In the genomic region with DNA sequence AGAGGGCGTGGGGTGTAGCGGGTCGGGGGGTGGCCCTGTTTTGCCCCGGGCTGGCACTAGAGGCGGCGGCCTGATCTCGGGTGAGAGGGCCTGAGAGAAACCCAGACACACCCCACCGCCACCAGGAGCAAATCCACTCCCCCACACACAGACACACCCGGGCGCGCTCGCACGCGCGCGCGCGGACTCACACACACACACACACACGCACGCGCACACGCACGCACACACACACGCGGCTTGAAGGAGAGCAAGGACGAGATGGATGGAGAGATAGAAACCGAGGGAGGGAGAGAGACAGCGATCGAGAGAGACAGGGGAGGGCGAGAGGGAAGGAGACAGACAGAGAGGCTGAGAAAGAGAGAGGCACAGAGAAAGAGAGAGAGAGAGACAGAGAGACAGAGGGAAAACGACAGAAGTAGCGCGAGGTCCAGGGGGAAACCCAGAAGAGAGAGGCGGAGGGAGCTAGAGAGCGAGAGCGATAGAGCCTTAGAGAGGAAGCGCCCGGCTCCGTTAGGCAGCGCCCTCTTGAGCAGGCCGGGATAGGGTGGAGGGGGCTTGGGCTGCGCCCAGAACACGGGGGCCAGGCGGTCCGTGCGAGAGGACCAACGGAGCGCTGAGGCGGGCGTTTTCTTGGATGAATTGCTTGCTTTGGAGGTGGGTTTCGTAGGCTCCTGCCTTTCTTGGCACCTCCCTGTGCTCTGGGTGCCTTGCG, we compare ENCODE assay signal across 7 cellular contexts.
DNase-seq lines count a peak whose midpoint lies in the region; ATAC-seq and TF ChIP-seq lines count a peak whose summit lies in the region.
"Not testable (repeated sequence)": the region's sequence is repeated elsewhere in the genome, so short reads cannot be mapped to it uniquely, and the experiment has no call there.

No MANE protein-coding gene starts in this region.

- H3K4me3 Mint-ChIP-seq in CD4-positive, CD25-positive, alpha-beta regulatory T cell: peak overlapping the region in 3 of 4 donors; percentile 44 to 87 (median 79)
- H3K4me3 Mint-ChIP-seq in HFFc6 (peak overlapping the region; percentile 72), T-helper 17 cell (peak overlapping the region; percentile 88), endothelial cell (ENCODE audit: unreplicated experiment) (peak overlapping the region; percentile 85)
- H3K4me3 Mint-ChIP-seq in activated naive CD8-positive, alpha-beta T cell treated with anti-CD3 and anti-CD28 coated beads for 36 hours: peak overlapping the region; percentile 69

- not testable (repeated sequence) for H3K9me3 ChIP-seq in CD4-positive, CD25-positive, alpha-beta regulatory T cell (ENCODE audit: control insufficient read depth in 2 of 2, low read length in 2 of 2); T-helper 17 cell (ENCODE audit: control insufficient read depth, low read length, poor library complexity, severe bottlenecking)

- H3K4me3 ChIP-seq in CD4-positive, CD25-positive, alpha-beta regulatory T cell (ENCODE audit: low read depth, low read length): not testable (repeated sequence)

- not testable (repeated sequence) for H3K4me1 ChIP-seq in CD4-positive, CD25-positive, alpha-beta regulatory T cell (ENCODE audit: control insufficient read depth, insufficient read depth, low read length, poor library complexity, severe bottlenecking)

- DNase-seq in CD4-positive, CD25-positive, alpha-beta regulatory T cell; endothelial cell (ENCODE audit: low spot score): not testable (repeated sequence)
- DNase-seq in HFFc6 (peak; percentile 22), T-helper 17 cell (peak in 1 of 3 donors; percentile 32), left lobe of liver (ENCODE audit: low spot score) (peak; percentile 45), posterior vena cava (ENCODE audit: low spot score) (peak; percentile 75)
- DNase-seq in activated naive CD8-positive, alpha-beta T cell treated with anti-CD3 and anti-CD28 coated beads for 36 hours: peak; percentile 42

- H3K27ac Mint-ChIP-seq in CD4-positive, CD25-positive, alpha-beta regulatory T cell; endothelial cell (ENCODE audit: unreplicated experiment): not testable (repeated sequence)
- H3K27ac Mint-ChIP-seq in HFFc6 (peak overlapping the region; percentile 57), T-helper 17 cell (peak overlapping the region; percentile 83)
- H3K27ac Mint-ChIP-seq in activated naive CD8-positive, alpha-beta T cell treated with anti-CD3 and anti-CD28 coated beads for 36 hours: peak overlapping the region; percentile 44

- not testable (repeated sequence) for H3K36me3 ChIP-seq in CD4-positive, CD25-positive, alpha-beta regulatory T cell (ENCODE audit: control insufficient read depth, insufficient read depth, low read length)

- H3K9me3 Mint-ChIP-seq in CD4-positive, CD25-positive, alpha-beta regulatory T cell; HFFc6; activated naive CD8-positive, alpha-beta T cell treated with anti-CD3 and anti-CD28 coated beads for 36 hours; endothelial cell (ENCODE audit: unreplicated experiment): not testable (repeated sequence)

- not testable (repeated sequence) for TF ChIP-seq CTCF in HFFc6 (IDR thresholded peaks at IDR 0.05); endothelial cell (IDR thresholded peaks at IDR 0.05; ENCODE audit: unreplicated experiment)

- H3K4me1 Mint-ChIP-seq in CD4-positive, CD25-positive, alpha-beta regulatory T cell; HFFc6 (ENCODE audit: low read depth); T-helper 17 cell; activated naive CD8-positive, alpha-beta T cell treated with anti-CD3 and anti-CD28 coated beads for 36 hours; endothelial cell (ENCODE audit: unreplicated experiment): not testable (repeated sequence)

- ATAC-seq in CD4-positive, CD25-positive, alpha-beta regulatory T cell (ENCODE audit: low read depth in 2 of 2); T-helper 17 cell; left lobe of liver: not testable (repeated sequence)

- H3K27me3 ChIP-seq in CD4-positive, CD25-positive, alpha-beta regulatory T cell (ENCODE audit: control insufficient read depth, insufficient read depth, low read length): not testable (repeated sequence)

- H3K27ac ChIP-seq in CD4-positive, CD25-positive, alpha-beta regulatory T cell (ENCODE audit: insufficient read depth, low read length, poor library complexity, severe bottlenecking): not testable (repeated sequence)

- H3K27me3 Mint-ChIP-seq in CD4-positive, CD25-positive, alpha-beta regulatory T cell; HFFc6 (ENCODE audit: insufficient read depth); T-helper 17 cell; activated naive CD8-positive, alpha-beta T cell treated with anti-CD3 and anti-CD28 coated beads for 36 hours; endothelial cell (ENCODE audit: unreplicated experiment): not testable (repeated sequence)

- intact Hi-C loops in posterior vena cava (cut with DNase I): not testable (repeated sequence)

- not testable (repeated sequence) for H3K36me3 Mint-ChIP-seq in CD4-positive, CD25-positive, alpha-beta regulatory T cell; HFFc6 (ENCODE audit: low read depth); T-helper 17 cell (ENCODE audit: low read depth); activated naive CD8-positive, alpha-beta T cell treated with anti-CD3 and anti-CD28 coated beads for 36 hours; endothelial cell (ENCODE audit: low read depth, unreplicated experiment)
